In the genomic region with DNA sequence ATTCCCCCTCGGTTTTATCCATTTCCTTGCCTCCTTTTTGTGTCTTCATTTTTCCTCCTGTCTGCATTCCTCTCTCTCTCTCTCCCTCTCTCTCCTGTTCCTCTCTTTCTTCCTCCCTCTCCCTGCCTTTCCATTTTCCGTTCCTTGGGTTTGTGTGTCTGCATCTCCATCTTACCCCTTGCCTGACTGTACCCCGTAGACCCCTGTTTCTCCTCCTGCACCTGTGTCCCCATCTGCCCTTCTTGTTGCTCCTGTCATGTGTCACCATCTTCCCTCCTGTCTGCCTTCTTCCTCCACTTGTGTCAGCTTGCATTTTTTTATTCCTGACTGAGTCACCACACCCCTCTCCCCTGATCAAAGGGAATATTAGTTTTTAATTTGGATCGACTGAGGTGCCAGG, we compare ENCODE assay signal across 14 cellular contexts. TPM values are rescaled to one million over a fixed set of nuclear protein-coding genes. Genes with fewer than 3 reads are reported as not detected.
A peak's percentile ranks its signal among the peaks of the same experiment; 100 is the strongest.
DNase-seq lines count a peak whose midpoint lies in the region; ATAC-seq, FAIRE-seq and TF ChIP-seq lines count a peak whose summit lies in the region.
"Had no signal": no experiment of that assay in that cellular context is flagged by ENCODE, and none has a peak within 500 bp of the region (broad histone marks: within the 10 kb centered on the region; RNA-seq: fewer than 3 reads in every experiment).

No MANE protein-coding gene starts in this region.

- no peak overlapping the region for H2BK12ac ChIP-seq in H1 (ENCODE audit: low read depth, low read length)

- H2AK5ac ChIP-seq in IMR-90 (ENCODE audit: low read depth, low read length), result no peak overlapping the region
- H2AK5ac ChIP-seq in H1 (ENCODE audit: low read depth, low read length), result peak overlapping the region; percentile 70; the same call in 1 of the 2 replicates

- in situ Hi-C loops in IMR-90 (cut with MboI; ENCODE audit: low sequenced_read_pairs), result no loop called here

- TF ChIP-seq POLR2A in IMR-90 (IDR thresholded peaks at IDR 0.05; ENCODE audit: low read depth, low read length) (no peak), H1 (IDR thresholded peaks at IDR 0.05; ENCODE audit: control extremely low read depth in 1 of 2, low read depth in 2 of 2, low read length in 2 of 2) (no peak)

- H4K8ac ChIP-seq in IMR-90 (ENCODE audit: low read depth in 2 of 2, low read length in 2 of 2) (no peak overlapping the region), H1 (ENCODE audit: extremely low read depth, insufficient read depth, low read length) (no peak overlapping the region)

- no peak overlapping the region for H3K9ac ChIP-seq in IMR-90 (ENCODE audit: low read depth, low read length)
- no peak overlapping the region; a peak in 1 of 7 replicates for H3K9ac ChIP-seq in H1 (replicated peaks in 1 of 4; ENCODE audit: extremely low read depth in 1 of 4, low read depth in 3 of 4, low read length in 3 of 4)

- no peaks in the 10 kb centered on the region for H3K36me3 ChIP-seq in IMR-90 (ENCODE audit: control insufficient read depth, insufficient read depth, low read length)
- peaks cover 0 to 15% (median 0%) of the 10 kb centered on the region in 4 experiments; a peak in 1 of 8 replicates for H3K36me3 ChIP-seq in H1 (ENCODE audit: control insufficient read depth in 2 of 4, insufficient read depth in 4 of 4, low read length in 3 of 4)
- no peaks in the 10 kb centered on the region for H3K36me3 ChIP-seq in osteoblast (ENCODE audit: insufficient read depth, low read length)
- H3K36me3 ChIP-seq: left ventricle myocardium inferior had no signal

- H3K23ac ChIP-seq in IMR-90 (ENCODE audit: low read depth, low read length) (no peak overlapping the region), H1 (ENCODE audit: insufficient read length) (no peak overlapping the region)

- peaks cover 69% of the 10 kb centered on the region for H3K27me3 Mint-ChIP-seq in activated CD8-positive, alpha-beta T cell treated with anti-CD3 and anti-CD28 coated beads, Interleukin-2, amount 10 ng/mL, durations not matched to agents 7 days and 5 days (ENCODE audit: low read depth)
- H3K27me3 Mint-ChIP-seq in activated CD8-positive, alpha-beta T cell treated with anti-CD3 and anti-CD28 coated beads for 36 hours, result peaks cover 79% of the 10 kb centered on the region
- peaks cover 85% of the 10 kb centered on the region for H3K27me3 Mint-ChIP-seq in CD4-positive, alpha-beta T cell

- no peaks in the 10 kb centered on the region for H3K9me3 Mint-ChIP-seq in activated CD8-positive, alpha-beta T cell treated with anti-CD3 and anti-CD28 coated beads, Interleukin-2, amount 10 ng/mL, durations not matched to agents 7 days and 5 days (ENCODE audit: insufficient read depth)
- no peaks in the 10 kb centered on the region for H3K9me3 Mint-ChIP-seq in activated CD8-positive, alpha-beta T cell treated with anti-CD3 and anti-CD28 coated beads for 36 hours
- no peaks in the 10 kb centered on the region for H3K9me3 Mint-ChIP-seq in CD4-positive, alpha-beta T cell
- H3K9me3 Mint-ChIP-seq: HFFc6 had no signal

- H3K9me3 ChIP-seq in IMR-90 (ENCODE audit: control insufficient read depth, insufficient read depth, low read length), result no peaks in the 10 kb centered on the region
- H3K9me3 ChIP-seq in H1 (ENCODE audit: insufficient read depth in 2 of 2, low read depth in 1 of 2, low read length in 1 of 2), result peaks cover 0 to 2% of the 10 kb centered on the region in 2 experiments; a peak in 1 of 4 replicates
- H3K9me3 ChIP-seq in osteoblast (ENCODE audit: low read depth, low read length), result no peaks in the 10 kb centered on the region
- no peaks in the 10 kb centered on the region for H3K9me3 ChIP-seq in CD4-positive, alpha-beta T cell (ENCODE audit: control insufficient read depth, low read length)
- H3K9me3 ChIP-seq: left ventricle myocardium inferior had no signal

- FAIRE-seq in H1 (lab: Jason Lieb, UNC) (no peak), RCC 7860 (lab: Jason Lieb, UNC) (no peak)

- TF ChIP-seq RAD21 in IMR-90 (IDR thresholded peaks at IDR 0.05; ENCODE audit: low read length) (no peak), H1 (IDR thresholded peaks at IDR 0.05 in 1 of 2, conservative IDR thresholded peaks at IDR 0.05 in 1 of 2; ENCODE audit: low read depth in 2 of 2, low read length in 2 of 2) (no peak)

- H2AFZ ChIP-seq in IMR-90 (replicated peaks; ENCODE audit: low read length, poor library complexity), result peak overlapping the region; percentile 29
- no peak overlapping the region for H2AFZ ChIP-seq in H1 (ENCODE audit: low read length)
- H2AFZ ChIP-seq in osteoblast (ENCODE audit: low read length), result no peak overlapping the region

- dilution Hi-C loops in IMR-90 (cut with HindIII; ENCODE audit: low sequenced_read_pairs, unreplicated experiment), result no loop called here

- H2BK20ac ChIP-seq in IMR-90 (ENCODE audit: low read depth, low read length) (no peak overlapping the region), H1 (ENCODE audit: low read length) (0 out of 2 replicates have a peak overlapping the region, but pooled peaks have one; percentile 48)

- no peaks in the 10 kb centered on the region; the same call in 1 of the 2 replicates for H4K20me1 ChIP-seq in IMR-90 (ENCODE audit: insufficient read depth, low read length)
- H4K20me1 ChIP-seq in H1 (replicated peaks in 1 of 2; ENCODE audit: control insufficient read depth in 1 of 2, insufficient read depth in 2 of 2, low read length in 2 of 2), result peaks cover 2 to 12% of the 10 kb centered on the region in 2 experiments
- no peaks in the 10 kb centered on the region for H4K20me1 ChIP-seq in osteoblast (ENCODE audit: insufficient read depth, low read length)

- H3K56ac ChIP-seq in IMR-90 (ENCODE audit: extremely low read depth, insufficient read depth, low read length) (no peak overlapping the region), H1 (replicated peaks; ENCODE audit: insufficient read length, low read depth, low read length) (no peak overlapping the region)

- no peak for DNase-seq in activated CD8-positive, alpha-beta T cell treated with anti-CD3 and anti-CD28 coated beads, Interleukin-2, amount 10 ng/mL, durations not matched to agents 7 days and 5 days
- DNase-seq in activated CD8-positive, alpha-beta T cell treated with anti-CD3 and anti-CD28 coated beads for 36 hours, result no peak
- DNase-seq in IMR-90 (no peak), H1 (ENCODE audit: low read depth in 1 of 2, low spot score in 2 of 2) (no peak), osteoblast (ENCODE audit: insufficient read length, low spot score, missing footprints) (peak; percentile 88), RCC 7860 (ENCODE audit: low spot score) (no peak)
- DNase-seq in CD4-positive, alpha-beta T cell, result no peak
- no peak for DNase-seq in activated CD4-positive, CD25-positive, alpha-beta regulatory T cell (lab: John Stamatoyannopoulos, UW)
- DNase-seq: HFFc6, left ventricle myocardium inferior, MV-4-11, NCI-H446 treated with DMSO at 0.1 percent for 48 hours had no signal

- H3K27ac ChIP-seq in IMR-90 (ENCODE audit: insufficient read depth, low read length) (no peak overlapping the region), H1 (ENCODE audit: low read depth, low read length) (no peak overlapping the region), osteoblast (ENCODE audit: low read depth, low read length) (no peak overlapping the region)
- H3K27ac ChIP-seq in CD4-positive, alpha-beta T cell (ENCODE audit: low read depth, low read length), result no peak overlapping the region
- H3K27ac ChIP-seq: left ventricle myocardium inferior had no signal

- H2BK5ac ChIP-seq in IMR-90 (ENCODE audit: low read depth, low read length, poor library complexity, severe bottlenecking), result no peak overlapping the region
- H2BK5ac ChIP-seq in H1 (ENCODE audit: low read depth, low read length), result no peak overlapping the region

- no peak overlapping the region for H3K4ac ChIP-seq in IMR-90 (ENCODE audit: low read depth, low read length)
- H3K4ac ChIP-seq in H1 (replicated peaks; ENCODE audit: insufficient read length, low read depth, low read length), result no peak overlapping the region

- no peak overlapping the region for H3K4me3 Mint-ChIP-seq in activated CD8-positive, alpha-beta T cell treated with anti-CD3 and anti-CD28 coated beads, Interleukin-2, amount 10 ng/mL, durations not matched to agents 7 days and 5 days
- no peak overlapping the region for H3K4me3 Mint-ChIP-seq in activated CD8-positive, alpha-beta T cell treated with anti-CD3 and anti-CD28 coated beads for 36 hours
- H3K4me3 Mint-ChIP-seq in CD4-positive, alpha-beta T cell, result no peak overlapping the region
- H3K4me3 Mint-ChIP-seq: HFFc6 had no signal

- H3K79me2 ChIP-seq in H1 (ENCODE audit: control insufficient read depth in 1 of 2, insufficient read depth in 2 of 2, low read length in 2 of 2) (no peaks in the 10 kb centered on the region), osteoblast (ENCODE audit: insufficient read depth, low read length) (no peaks in the 10 kb centered on the region)

- no peak for TF ChIP-seq EP300 in H1 (IDR thresholded peaks at IDR 0.05; ENCODE audit: borderline replicate concordance in 1 of 2, low read depth in 2 of 2, low read length in 2 of 2)

- H3K18ac ChIP-seq in IMR-90 (ENCODE audit: low read depth, low read length), result no peak overlapping the region
- no peak overlapping the region for H3K18ac ChIP-seq in H1 (ENCODE audit: extremely low read depth, low read length)

- WGBS in IMR-90 (ENCODE audit: extremely low coverage in 2 of 2, insufficient read length in 1 of 2), 2 experiments, result 0% methylated on average over 2 of the region's 4 CpGs; no CpG with 5 or more reads in 1 of the 2 experiments
- WGBS in H1 (ENCODE audit: extremely low coverage in 1 of 2, insufficient coverage in 1 of 2, insufficient read length in 1 of 2, insufficient replicate concordance in 2 of 2, low coverage in 1 of 2, low lambda C conversion rate in 2 of 2, missing lambda C conversion rate in 1 of 2), 2 experiments, result 14% methylated on average over 3 of the region's 4 CpGs; no CpG with 5 or more reads in 1 of the 2 experiments

- H3K23me2 ChIP-seq in H1 (ENCODE audit: low read depth, low read length), result peaks cover 12% of the 10 kb centered on the region

- no TSS peak for BruUV-seq in IMR-90 (replicated peaks; lab: Mats Ljungman, UMichigan)

- H4K5ac ChIP-seq in IMR-90 (ENCODE audit: low read depth, low read length) (no peak overlapping the region), H1 (ENCODE audit: insufficient read length, low read depth, low read length) (no peak overlapping the region)

- H3K4me3 ChIP-seq in IMR-90 (ENCODE audit: insufficient read depth, low read depth, low read length), result no peak overlapping the region
- H3K4me3 ChIP-seq in H1 (ENCODE audit: extremely low read depth in 1 of 4, insufficient read depth in 2 of 4, low read depth in 3 of 4, low read length in 4 of 4), result peak overlapping the region in 1 of 4 experiments; percentile 68; a peak in 3 of 8 replicates
- no peak overlapping the region for H3K4me3 ChIP-seq in osteoblast (ENCODE audit: insufficient read depth, low read length)
- H3K4me3 ChIP-seq: left ventricle myocardium inferior had no signal

- no peak for ATAC-seq in activated CD8-positive, alpha-beta T cell treated with anti-CD3 and anti-CD28 coated beads, Interleukin-2, amount 10 ng/mL, durations not matched to agents 7 days and 5 days
- no peak for ATAC-seq in activated CD8-positive, alpha-beta T cell treated with anti-CD3 and anti-CD28 coated beads for 36 hours
- ATAC-seq in IMR-90 (ENCODE audit: low read depth), result no peak
- ATAC-seq in CD4-positive, alpha-beta T cell (ENCODE audit: poor library complexity), result no peak

- intact Hi-C loops in activated CD8-positive, alpha-beta T cell treated with anti-CD3 and anti-CD28 coated beads for 36 hours (cut with micrococcal nuclease), result no loop called here
- intact Hi-C loops in IMR-90 (cut with micrococcal nuclease), result no loop called here
- intact Hi-C loops in CD4-positive, alpha-beta T cell (cut with DNase I, micrococcal nuclease), result loop anchor here in 1 of 2 experiments (10.0 kb wide), 1 partner anchor 344 kb away; a partner anchor contains a TSS

- peaks cover 4% of the 10 kb centered on the region for H3K36me3 Mint-ChIP-seq in activated CD8-positive, alpha-beta T cell treated with anti-CD3 and anti-CD28 coated beads, Interleukin-2, amount 10 ng/mL, durations not matched to agents 7 days and 5 days (ENCODE audit: low read depth)
- peaks cover 2% of the 10 kb centered on the region for H3K36me3 Mint-ChIP-seq in activated CD8-positive, alpha-beta T cell treated with anti-CD3 and anti-CD28 coated beads for 36 hours (ENCODE audit: low read depth)
- H3K36me3 Mint-ChIP-seq in CD4-positive, alpha-beta T cell (ENCODE audit: low read depth), result no peaks in the 10 kb centered on the region

- H2BK15ac ChIP-seq in IMR-90 (ENCODE audit: low read depth, low read length), result no peak overlapping the region
- no peak overlapping the region for H2BK15ac ChIP-seq in H1 (ENCODE audit: low read length)

- no peak for TF ChIP-seq CTCF in activated CD8-positive, alpha-beta T cell treated with anti-CD3 and anti-CD28 coated beads for 36 hours (IDR thresholded peaks at IDR 0.05)
- TF ChIP-seq CTCF in IMR-90 (conservative IDR thresholded peaks at IDR 0.05; ENCODE audit: low read depth, low read length) (no peak), H1 (IDR thresholded peaks at IDR 0.05; ENCODE audit: control extremely low read depth in 1 of 3, insufficient read depth in 1 of 3, low read depth in 1 of 3, low read length in 3 of 3) (no peak), osteoblast (IDR thresholded peaks at IDR 0.05; ENCODE audit: extremely low read depth, low read depth, low read length) (no peak)
- no peak for TF ChIP-seq CTCF in CD4-positive, alpha-beta T cell (IDR thresholded peaks at IDR 0.05)

- H3K9me1 ChIP-seq in IMR-90 (ENCODE audit: insufficient read depth, low read length), result 0 out of 2 replicates have a peak, but pooled peaks cover 4% of the 10 kb centered on the region

- H3K79me1 ChIP-seq in IMR-90 (ENCODE audit: low read depth in 1 of 2, low read length in 2 of 2) (no peaks in the 10 kb centered on the region), H1 (ENCODE audit: low read depth, low read length) (no peaks in the 10 kb centered on the region)

- H3K4me2 ChIP-seq in IMR-90 (ENCODE audit: low read depth, low read length) (no peak overlapping the region), H1 (ENCODE audit: insufficient read depth in 1 of 2, low read depth in 2 of 2, low read length in 2 of 2) (peak overlapping the region; percentile 84 to 95), osteoblast (ENCODE audit: insufficient read depth, low read length) (no peak overlapping the region)

- peak overlapping the region; percentile 48 for H3K27ac Mint-ChIP-seq in activated CD8-positive, alpha-beta T cell treated with anti-CD3 and anti-CD28 coated beads, Interleukin-2, amount 10 ng/mL, durations not matched to agents 7 days and 5 days
- H3K27ac Mint-ChIP-seq in activated CD8-positive, alpha-beta T cell treated with anti-CD3 and anti-CD28 coated beads for 36 hours, result no peak overlapping the region
- no peak overlapping the region for H3K27ac Mint-ChIP-seq in CD4-positive, alpha-beta T cell
- H3K27ac Mint-ChIP-seq: HFFc6 had no signal

- H3K4me1 Mint-ChIP-seq in activated CD8-positive, alpha-beta T cell treated with anti-CD3 and anti-CD28 coated beads, Interleukin-2, amount 10 ng/mL, durations not matched to agents 7 days and 5 days (ENCODE audit: low read depth), result peaks cover 7% of the 10 kb centered on the region
- H3K4me1 Mint-ChIP-seq in activated CD8-positive, alpha-beta T cell treated with anti-CD3 and anti-CD28 coated beads for 36 hours (ENCODE audit: low read depth), result peaks cover 17% of the 10 kb centered on the region
- H3K4me1 Mint-ChIP-seq in CD4-positive, alpha-beta T cell (ENCODE audit: low read depth), result peaks cover 13% of the 10 kb centered on the region

- H3K14ac ChIP-seq in IMR-90 (replicated peaks; ENCODE audit: low read depth, low read length), result no peak overlapping the region
- no peak overlapping the region for H3K14ac ChIP-seq in H1 (ENCODE audit: insufficient read length)

- H2AK9ac ChIP-seq in IMR-90 (replicated peaks; ENCODE audit: low read depth, low read length, poor library complexity), result no peak overlapping the region

- POLR2A ChIA-PET in activated CD8-positive, alpha-beta T cell treated with anti-CD3 and anti-CD28 coated beads, Interleukin-2, amount 10 ng/mL, durations not matched to agents 7 days and 5 days (lab: Charles Lee), result no interaction called here
- POLR2A ChIA-PET in activated CD8-positive, alpha-beta T cell treated with anti-CD3 and anti-CD28 coated beads for 36 hours (lab: Charles Lee), result no interaction called here
- POLR2A ChIA-PET in IMR-90 (lab: Charles Lee; ENCODE audit: unreplicated experiment) (no interaction called here), H1 (lab: Charles Lee; ENCODE audit: partially characterized antibody) (no interaction called here)
- POLR2A ChIA-PET in CD4-positive, alpha-beta T cell (lab: Charles Lee), result no interaction called here

- H3K4me1 ChIP-seq in IMR-90 (ENCODE audit: control insufficient read depth, insufficient read depth, low read length) (no peaks in the 10 kb centered on the region), H1 (replicated peaks in 1 of 4; ENCODE audit: control insufficient read depth in 3 of 4, insufficient read depth in 4 of 4, low read length in 3 of 4) (peaks cover 15 to 33% (median 20%) of the 10 kb centered on the region in 4 experiments), osteoblast (ENCODE audit: insufficient read depth, low read length) (no peaks in the 10 kb centered on the region)

- H2BK120ac ChIP-seq in IMR-90 (ENCODE audit: low read depth, low read length) (no peak overlapping the region), H1 (replicated peaks; ENCODE audit: low read depth, low read length) (no peak overlapping the region)

- CTCF ChIA-PET in activated CD8-positive, alpha-beta T cell treated with anti-CD3 and anti-CD28 coated beads, Interleukin-2, amount 10 ng/mL, durations not matched to agents 7 days and 5 days (lab: Charles Lee), result interaction anchor here (0.7 to 1.5 kb wide), 3 partner anchors 19 to 85 kb away, joined by 3 to 4 read pairs (median 3); no protein-coding TSS in a partner anchor
- CTCF ChIA-PET in activated CD8-positive, alpha-beta T cell treated with anti-CD3 and anti-CD28 coated beads for 36 hours (lab: Charles Lee), result interaction anchor here (2.3 kb wide), 1 partner anchor 41 kb away, joined by 5 read pairs; no protein-coding TSS in a partner anchor
- CTCF ChIA-PET in IMR-90 (lab: Yijun Ruan, JAX) (no interaction called here), H1 (lab: Charles Lee; ENCODE audit: partially characterized antibody) (interaction anchor here (0.7 to 6.8 kb wide), 7 partner anchors 9 to 107 kb away, joined by 3 to 50 read pairs (median 4); no protein-coding TSS in a partner anchor)
- CTCF ChIA-PET in CD4-positive, alpha-beta T cell (lab: Charles Lee), result interaction anchor here (1.1 kb wide), 1 partner anchor 19 kb away, joined by 3 read pairs; no protein-coding TSS in a partner anchor

- H3K27me3 ChIP-seq in IMR-90 (ENCODE audit: control insufficient read depth, insufficient read depth, low read length) (peaks cover 61% of the 10 kb centered on the region), H1 (replicated peaks in 1 of 4; ENCODE audit: control insufficient read depth in 3 of 4, extremely low read depth in 1 of 4, insufficient read depth in 3 of 4, low read length in 3 of 4) (peaks cover 31 to 58% (median 52%) of the 10 kb centered on the region in 4 experiments), osteoblast (ENCODE audit: insufficient read depth, low read length) (peaks cover 71% of the 10 kb centered on the region)
- peaks cover 89% of the 10 kb centered on the region for H3K27me3 ChIP-seq in CD4-positive, alpha-beta T cell (ENCODE audit: control insufficient read depth, insufficient read depth, low read length)

- H4K91ac ChIP-seq in IMR-90 (ENCODE audit: insufficient read depth, low read depth, low read length) (no peak overlapping the region), H1 (replicated peaks; ENCODE audit: insufficient read length, low read length) (no peak overlapping the region)

RNA-seq across cellular contexts. Expression of a gene that starts 1.8 kb away (rescaled TPM):
- total RNA-seq in activated CD8-positive, alpha-beta T cell treated with anti-CD3 and anti-CD28 coated beads, Interleukin-2, amount 10 ng/mL, durations not matched to agents 7 days and 5 days, result not detected
- total RNA-seq in activated CD8-positive, alpha-beta T cell treated with anti-CD3 and anti-CD28 coated beads for 36 hours, result not detected
- not detected in 2 replicates for total RNA-seq in IMR-90 (2012; rRNA removed)
- not detected in 2 replicates for polyA plus RNA-seq in IMR-90 (2012; rRNA removed)
- 0.09 and 0.21 TPM in 2 replicates for polyA plus RNA-seq in IMR-90 (2012; cell fraction: cytosol; rRNA removed)
- 0.03 and 0.07 TPM in 2 replicates for polyA plus RNA-seq in IMR-90 (2012; cell fraction: nucleus; rRNA removed; ENCODE audit: low replicate concordance)
- total RNA-seq in H1 (2021; fragmentation: NEBNext Ultra II Directional; extraction: Animal tissue kit (Norgen Biotek cat#: 25700)), result not detected in 2 replicates
- polyA plus RNA-seq in H1 (2011; rRNA removed), result 0.14 TPM in 2 replicates
- polyA plus RNA-seq in H1 (2011; cell fraction: cytosol; rRNA removed), result 0.09 TPM
- polyA plus RNA-seq in H1 (2011; cell fraction: nucleus; rRNA removed), result not detected
- 0.08 to 0.33 TPM (median 0.14 TPM) in 3 of 4 replicates, not detected in the other for polyA plus RNA-seq in H1 (2012, experiment 1 of 2)
- polyA plus RNA-seq in H1 (2012, experiment 2 of 2), result not detected
- polyA plus RNA-seq in H1 (2013, experiment 1 of 2), result 0.10 TPM
- 0.13 TPM for polyA plus RNA-seq in H1 (2013, experiment 2 of 2)
- 0.06 TPM in 1 of 2 replicates, not detected in the other for polyA minus RNA-seq in H1 (2011; rRNA and poly(A)+ RNA removed)
- not detected for polyA minus RNA-seq in H1 (2011; cell fraction: cytosol; rRNA and poly(A)+ RNA removed)
- not detected for polyA minus RNA-seq in H1 (2011; cell fraction: nucleus; rRNA and poly(A)+ RNA removed)
- total RNA-seq in osteoblast, result not detected in 2 replicates
- not detected for total RNA-seq in CD4-positive, alpha-beta T cell
- total RNA-seq: HT-29, left ventricle myocardium inferior had no signal

RNA-seq across cellular contexts. Expression of a gene that starts 23.8 kb away (rescaled TPM):
- total RNA-seq in activated CD8-positive, alpha-beta T cell treated with anti-CD3 and anti-CD28 coated beads, Interleukin-2, amount 10 ng/mL, durations not matched to agents 7 days and 5 days, result not detected
- not detected for total RNA-seq in activated CD8-positive, alpha-beta T cell treated with anti-CD3 and anti-CD28 coated beads for 36 hours
- total RNA-seq in IMR-90 (2012; rRNA removed) (not detected in 2 replicates), osteoblast (not detected in 2 replicates)
- polyA plus RNA-seq in IMR-90 (2012; rRNA removed) (not detected in 2 replicates), H1 (2011; rRNA removed) (not detected in 2 replicates)
- not detected in 2 replicates for polyA plus RNA-seq in IMR-90 (2012; cell fraction: cytosol; rRNA removed)
- not detected in 2 replicates for polyA plus RNA-seq in IMR-90 (2012; cell fraction: nucleus; rRNA removed; ENCODE audit: low replicate concordance)
- total RNA-seq in H1 (2021; fragmentation: NEBNext Ultra II Directional; extraction: Animal tissue kit (Norgen Biotek cat#: 25700)), result not detected in 2 replicates
- not detected for polyA plus RNA-seq in H1 (2011; cell fraction: cytosol; rRNA removed)
- not detected for polyA plus RNA-seq in H1 (2011; cell fraction: nucleus; rRNA removed)
- polyA plus RNA-seq in H1 (2012, experiment 1 of 2), result not detected in 4 replicates
- polyA plus RNA-seq in H1 (2012, experiment 2 of 2), result not detected
- polyA plus RNA-seq in H1 (2013, experiment 1 of 2), result not detected
- not detected for polyA plus RNA-seq in H1 (2013, experiment 2 of 2)
- not detected in 2 replicates for polyA minus RNA-seq in H1 (2011; rRNA and poly(A)+ RNA removed)
- polyA minus RNA-seq in H1 (2011; cell fraction: cytosol; rRNA and poly(A)+ RNA removed), result not detected
- polyA minus RNA-seq in H1 (2011; cell fraction: nucleus; rRNA and poly(A)+ RNA removed), result not detected
- total RNA-seq in CD4-positive, alpha-beta T cell, result not detected
- total RNA-seq: HFFc6, HT-29, left ventricle myocardium inferior, RPMI7951 had no signal

RNA-seq across cellular contexts. Expression of a gene that starts 32.0 kb away (rescaled TPM):
- total RNA-seq in activated CD8-positive, alpha-beta T cell treated with anti-CD3 and anti-CD28 coated beads, Interleukin-2, amount 10 ng/mL, durations not matched to agents 7 days and 5 days, result not detected
- not detected for total RNA-seq in activated CD8-positive, alpha-beta T cell treated with anti-CD3 and anti-CD28 coated beads for 36 hours
- total RNA-seq in IMR-90 (2012; rRNA removed) (not detected in 2 replicates), osteoblast (not detected in 2 replicates)
- polyA plus RNA-seq in IMR-90 (2012; rRNA removed) (not detected in 2 replicates), H1 (2011; rRNA removed) (not detected in 2 replicates)
- polyA plus RNA-seq in IMR-90 (2012; cell fraction: cytosol; rRNA removed), result not detected in 2 replicates
- polyA plus RNA-seq in IMR-90 (2012; cell fraction: nucleus; rRNA removed; ENCODE audit: low replicate concordance), result not detected in 2 replicates
- total RNA-seq in H1 (2021; fragmentation: NEBNext Ultra II Directional; extraction: Animal tissue kit (Norgen Biotek cat#: 25700)), result not detected in 2 replicates
- not detected for polyA plus RNA-seq in H1 (2011; cell fraction: cytosol; rRNA removed)
- not detected for polyA plus RNA-seq in H1 (2011; cell fraction: nucleus; rRNA removed)
- polyA plus RNA-seq in H1 (2012, experiment 1 of 2), result not detected in 4 replicates
- not detected for polyA plus RNA-seq in H1 (2012, experiment 2 of 2)
- polyA plus RNA-seq in H1 (2013, experiment 1 of 2), result not detected
- polyA plus RNA-seq in H1 (2013, experiment 2 of 2), result not detected
- not detected in 2 replicates for polyA minus RNA-seq in H1 (2011; rRNA and poly(A)+ RNA removed)
- polyA minus RNA-seq in H1 (2011; cell fraction: cytosol; rRNA and poly(A)+ RNA removed), result not detected
- polyA minus RNA-seq in H1 (2011; cell fraction: nucleus; rRNA and poly(A)+ RNA removed), result not detected
- not detected for total RNA-seq in CD4-positive, alpha-beta T cell
- total RNA-seq: HFFc6, HT-29, left ventricle myocardium inferior, RPMI7951 had no signal

Comparison
In these comparisons a context has a peak if more than half of its experiments do, and no peak if none do; other contexts are left out.
1. H3K4me2 ChIP-seq: peak in H1 (2 of 2); none in IMR-90 (single experiment) and osteoblast (single experiment).